8 cellular contexts compared by ENCODE assay signal in genomic region chr17:30719131-30719973, GRCh38.
DNase-seq lines count a peak whose midpoint lies in the region; ATAC-seq and TF ChIP-seq lines count a peak whose summit lies in the region.
"Not testable (repeated sequence)": the region's sequence is repeated elsewhere in the genome, so short reads cannot be mapped to it uniquely, and the experiment has no call there.

No MANE protein-coding gene starts in this region.

- 71 to 74% methylated on average over 14 to 22 of the region's 22 CpGs for WGBS in body of pancreas, 2 donors
- 76 to 80% (median 78%) methylated on average over 22 of the region's 22 CpGs for WGBS in heart left ventricle, 4 donors

- intact Hi-C loops in Calu3 (cut with micrococcal nuclease; ENCODE audit: unreplicated experiment); body of pancreas (cut with DNase I); heart left ventricle (cut with DNase I): not testable (repeated sequence)

- H4K20me1 ChIP-seq in KMS-11 (ENCODE audit: insufficient read depth), result not testable (repeated sequence)
- H4K20me1 ChIP-seq in osteoblast (ENCODE audit: insufficient read depth, low read length), result peaks cover 21% of the 10 kb centered on the region

- H3K36me3 Mint-ChIP-seq in Calu3 (ENCODE audit: insufficient read depth, unreplicated experiment), result not testable (repeated sequence)

- not testable (repeated sequence) for H3K4me2 ChIP-seq in KMS-11; osteoblast (ENCODE audit: insufficient read depth, low read length)

- peak; percentile 36 for ATAC-seq in body of pancreas
- ATAC-seq in heart left ventricle, result peak in 3 of 4 donors; percentile 47 to 54 (median 48)

- TF ChIP-seq CTCF in Calu3 (IDR thresholded peaks at IDR 0.05; ENCODE audit: unreplicated experiment) (peak; percentile 64), KMS-11 (conservative IDR thresholded peaks at IDR 0.05; ENCODE audit: low read depth, low read length) (peak; percentile 78), Peyer's patch (IDR thresholded peaks at IDR 0.05) (peak; percentile 59 to 76 (median 68)), body of pancreas (IDR thresholded peaks at IDR 0.05) (peak in 6 of 7 experiments; percentile 28 to 62 (median 54)), heart left ventricle (IDR thresholded peaks at IDR 0.05) (peak; percentile 49 to 70 (median 55)), osteoblast (IDR thresholded peaks at IDR 0.05; ENCODE audit: extremely low read depth, low read depth, low read length) (peak; percentile 57)

- H3K4me3 Mint-ChIP-seq in Calu3 (ENCODE audit: low read depth, unreplicated experiment), result not testable (repeated sequence)

- CTCF ChIA-PET in Calu3 (lab: Charles Lee), result not testable (repeated sequence)

- H3K4me1 ChIP-seq in KMS-11 (ENCODE audit: low read depth, poor library complexity, severe bottlenecking); Peyer's patch; body of pancreas; heart left ventricle; osteoblast (ENCODE audit: insufficient read depth, low read length): not testable (repeated sequence)

- H3K9me3 Mint-ChIP-seq in Calu3 (ENCODE audit: low read depth, unreplicated experiment), result not testable (repeated sequence)

- peak; percentile 71 for DNase-seq in Calu3
- DNase-seq in Peyer's patch, result peak; percentile 62 to 90 (median 75)
- DNase-seq in activated CD4-positive, alpha-beta T cell treated with anti-CD3 and anti-CD28 coated beads, Interleukin-2, amount 50 U/mL, for 24 hours (ENCODE audit: low read depth in 1 of 2, low spot score in 1 of 2), result peak; percentile 56 to 68
- peak; percentile 47 to 65 (median 58) for DNase-seq in body of pancreas
- DNase-seq in heart left ventricle, result peak; percentile 29 to 80 (median 54)
- DNase-seq in osteoblast (ENCODE audit: insufficient read length, low spot score, missing footprints), result peak; percentile 94
- peak; percentile 62 for DNase-seq in stimulated activated CD8-positive, alpha-beta memory T cell treated with anti-CD3 and anti-CD28 coated beads, Interleukin-7, amount 100 ng/mL, for 24 hours (ENCODE audit: low read depth)

- H3K27ac ChIP-seq in KMS-11; Peyer's patch; body of pancreas; heart left ventricle; osteoblast (ENCODE audit: low read depth, low read length): not testable (repeated sequence)

- not testable (repeated sequence) for H3K9me3 ChIP-seq in Peyer's patch; body of pancreas; heart left ventricle; osteoblast (ENCODE audit: low read depth, low read length)

- not testable (repeated sequence) for H3K4me1 Mint-ChIP-seq in Calu3 (ENCODE audit: low read depth, unreplicated experiment)

- not testable (repeated sequence) for BruUV-seq in Calu3 (replicated peaks; lab: Mats Ljungman, UMichigan)

- H3K27me3 Mint-ChIP-seq in Calu3 (ENCODE audit: unreplicated experiment), result not testable (repeated sequence)

- H3K27me3 ChIP-seq in KMS-11 (ENCODE audit: insufficient read depth, low read depth); Peyer's patch; body of pancreas; heart left ventricle; osteoblast (ENCODE audit: insufficient read depth, low read length): not testable (repeated sequence)

- peaks cover 11% of the 10 kb centered on the region; the same call in 1 of the 2 replicates for H3K79me2 ChIP-seq in KMS-11 (ENCODE audit: insufficient read depth, low read depth)
- peaks cover 32% of the 10 kb centered on the region for H3K79me2 ChIP-seq in osteoblast (ENCODE audit: insufficient read depth, low read length)

- H3K4me3 ChIP-seq in KMS-11 (IDR thresholded peaks at IDR 0.05; ENCODE audit: insufficient read depth, low read depth, low read length); Peyer's patch; body of pancreas; heart left ventricle; osteoblast (ENCODE audit: insufficient read depth, low read length): not testable (repeated sequence)

- TF ChIP-seq POLR2A in Peyer's patch (IDR thresholded peaks at IDR 0.05); body of pancreas (IDR thresholded peaks at IDR 0.05); heart left ventricle (IDR thresholded peaks at IDR 0.05): not testable (repeated sequence)

- not testable (repeated sequence) for H3K27ac Mint-ChIP-seq in Calu3 (ENCODE audit: unreplicated experiment)

- not testable (repeated sequence) for H3K36me3 ChIP-seq in KMS-11 (ENCODE audit: insufficient read depth); Peyer's patch; body of pancreas (replicated peaks in 1 of 2; ENCODE audit: insufficient read depth in 1 of 2, low read depth in 2 of 2); heart left ventricle; osteoblast (ENCODE audit: insufficient read depth, low read length)

- H2AFZ ChIP-seq in KMS-11 (ENCODE audit: low read depth); osteoblast (ENCODE audit: low read length): not testable (repeated sequence)

- not testable (repeated sequence) for H3K9ac ChIP-seq in KMS-11
